In the genomic region with DNA sequence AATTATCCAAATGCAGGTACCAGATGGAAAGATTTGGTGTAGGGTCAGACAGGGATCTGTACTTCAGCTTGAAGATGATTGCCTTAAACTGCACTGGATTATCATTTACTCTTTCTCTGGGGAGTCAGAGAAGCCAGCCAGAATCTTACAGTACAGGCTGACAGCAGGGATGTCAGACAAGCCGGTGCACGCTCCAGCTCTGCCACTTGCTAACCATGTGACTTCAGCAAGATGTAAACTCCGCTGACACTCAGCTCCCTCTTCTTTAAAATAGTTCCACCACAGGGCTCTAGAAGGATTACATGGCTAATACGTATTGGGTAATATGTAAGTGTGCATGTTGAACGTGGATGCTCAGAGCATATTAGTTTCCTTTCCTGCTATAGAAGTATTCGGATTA, we compare ENCODE assay signal across 15 cellular contexts.
DNase-seq lines count a peak whose midpoint lies in the region; ATAC-seq, FAIRE-seq and TF ChIP-seq lines count a peak whose summit lies in the region.
"Had no signal": no experiment of that assay in that cellular context is flagged by ENCODE, and none has a peak within 500 bp of the region (broad histone marks: within the 10 kb centered on the region; RNA-seq: fewer than 3 reads in every experiment).

No MANE protein-coding gene starts in this region.

- H3K27ac ChIP-seq in A673 (ENCODE audit: low read depth, low read length, poor library complexity, severe bottlenecking) (no peak overlapping the region), spleen (no peak overlapping the region)

- H3K4me3 ChIP-seq in A673 (ENCODE audit: low read depth, low read length, poor library complexity, severe bottlenecking): no peak overlapping the region
- H3K4me3 ChIP-seq in bronchial epithelial cell (ENCODE audit: low read depth, low read length): no peak overlapping the region
- H3K4me3 ChIP-seq in spleen: no peak overlapping the region
- H3K4me3 ChIP-seq: HAP-1 had no signal

- CTCF ChIA-PET in A673 (lab: Charles Lee): no interaction called here

- no peaks in the 10 kb centered on the region for H3K9me3 ChIP-seq in A673 (ENCODE audit: low read depth, low read length, poor library complexity, severe bottlenecking)
- no peaks in the 10 kb centered on the region for H3K9me3 ChIP-seq in spleen
- H3K9me3 ChIP-seq: BE2C, HAP-1 had no signal

- H3K27me3 ChIP-seq in A673 (replicated peaks; ENCODE audit: insufficient read depth, low read depth, low read length, poor library complexity) (no peaks in the 10 kb centered on the region), bronchial epithelial cell (ENCODE audit: control insufficient read depth, insufficient read depth, low read length) (peaks cover 3% of the 10 kb centered on the region), spleen (replicated peaks in 1 of 7) (peaks cover 0 to 3% (median 0%) of the 10 kb centered on the region in 7 donors)
- H3K27me3 ChIP-seq: BE2C had no signal

- no peak for TF ChIP-seq CTCF in A673 (conservative IDR thresholded peaks at IDR 0.05; ENCODE audit: low read depth, low read length)
- TF ChIP-seq CTCF in D721Med (IDR thresholded peaks at IDR 0.05; ENCODE audit: insufficient read depth, missing control alignments): no peak
- no peak for TF ChIP-seq CTCF in bronchial epithelial cell (IDR thresholded peaks at IDR 0.05; ENCODE audit: insufficient read depth, low read length, severe bottlenecking)
- TF ChIP-seq CTCF in spleen (IDR thresholded peaks at IDR 0.05 in 8 of 11, conservative IDR thresholded peaks at IDR 0.05 in 3 of 11): no peak

- POLR2A ChIA-PET in A673 (lab: Charles Lee; ENCODE audit: low non-redundant PET): no interaction called here

- WGBS in spleen, 5 donors: 67 to 85% (median 74%) methylated on average over 6 of the region's 6 CpGs

- FAIRE-seq in D721Med (lab: Jason Lieb, UNC): peak; percentile 21
- FAIRE-seq in bronchial epithelial cell (lab: Jason Lieb, UNC): no peak

- ATAC-seq in HG03460 (IDR thresholded peaks at IDR 0.05; ENCODE audit: unreplicated experiment): no peak
- ATAC-seq: CD8-positive, alpha-beta T cell; PC-3 had no signal

- peak; percentile 3 for DNase-seq in A673 (ENCODE audit: low spot score)
- no peak for DNase-seq in D721Med (ENCODE audit: insufficient read length, low spot score)
- peak; percentile 55 for DNase-seq in NCI-H446 treated with DMSO at 0.1 percent for 48 hours (lab: John Stamatoyannopoulos, UW)
- peak; percentile 77 for DNase-seq in bronchial epithelial cell (ENCODE audit: low read depth)
- no peak for DNase-seq in foreskin melanocyte
- DNase-seq in kidney tubule cell (ENCODE audit: low spot score): no peak
- no peak for DNase-seq in spleen
- DNase-seq: BE2C; CD8-positive, alpha-beta T cell; NCI-H1436 treated with DMSO at 0.1 percent for 48 hours; NCI-H526 treated with DMSO at 0.1 percent for 48 hours; PC-3; SHP77 had no signal

- H3K36me3 ChIP-seq in A673 (ENCODE audit: insufficient read depth, low read length, poor library complexity, severe bottlenecking) (no peaks in the 10 kb centered on the region), bronchial epithelial cell (ENCODE audit: control insufficient read depth, insufficient read depth, low read length) (no peaks in the 10 kb centered on the region), spleen (no peaks in the 10 kb centered on the region)
- H3K36me3 ChIP-seq: BE2C, HAP-1 had no signal

- no TSS peak for BruUV-seq in A673 (replicated peaks; lab: Mats Ljungman, UMichigan)

- TF ChIP-seq POLR2A in spleen (IDR thresholded peaks at IDR 0.05): no peak

- no peaks in the 10 kb centered on the region for H3K4me1 ChIP-seq in A673 (ENCODE audit: insufficient read depth, low read length, poor library complexity, severe bottlenecking)
- peaks cover 0 to 11% (median 5%) of the 10 kb centered on the region in 6 donors for H3K4me1 ChIP-seq in spleen
- H3K4me1 ChIP-seq: HAP-1 had no signal

- intact Hi-C loops in A673 (cut with micrococcal nuclease; ENCODE audit: unreplicated experiment): loop anchor here (5.0 to 10.0 kb wide), 2 partner anchors 224 to 513 kb away; no protein-coding TSS in a partner anchor
- intact Hi-C loops in spleen (cut with DNase I; ENCODE audit: low total_unique reads): no loop called here

Comparison
In these comparisons a context has a peak if more than half of its experiments do, and no peak if none do; other contexts are left out.
1. DNase-seq: peak in A673 (single experiment), NCI-H446 treated with DMSO at 0.1 percent for 48 hours (single experiment) and bronchial epithelial cell (single experiment); none in D721Med (single experiment), foreskin melanocyte (single experiment), kidney tubule cell (single experiment) and spleen (single experiment).